ENCODE assay signal across 1 cellular context in the genomic region with DNA sequence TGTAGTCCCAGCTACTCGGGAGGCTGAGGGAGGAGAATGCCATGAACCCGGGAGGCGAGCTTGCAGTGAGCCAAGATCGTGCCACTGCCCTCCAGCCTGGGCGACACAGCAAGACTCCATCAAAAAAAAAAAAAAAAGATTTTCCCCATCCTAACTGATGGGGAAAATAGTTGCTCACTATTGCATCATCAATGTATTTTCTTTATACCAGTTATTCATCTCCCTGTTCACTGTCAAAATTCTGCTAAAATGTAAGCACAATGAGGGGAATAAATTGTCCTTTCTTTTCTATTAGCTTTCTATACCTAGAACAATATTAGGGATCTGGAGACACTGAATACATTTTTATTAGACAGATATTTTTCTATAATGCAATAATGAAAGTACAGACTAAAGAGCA.
TF ChIP-seq lines count a peak whose summit lies in the region.

No MANE protein-coding gene starts in this region.

TF ChIP-seq in IMR-90, 13 proteins besides CTCF, POLR2A, EP300 and RAD21 (continued from another document):
- TF ChIP-seq, protein P1, sequence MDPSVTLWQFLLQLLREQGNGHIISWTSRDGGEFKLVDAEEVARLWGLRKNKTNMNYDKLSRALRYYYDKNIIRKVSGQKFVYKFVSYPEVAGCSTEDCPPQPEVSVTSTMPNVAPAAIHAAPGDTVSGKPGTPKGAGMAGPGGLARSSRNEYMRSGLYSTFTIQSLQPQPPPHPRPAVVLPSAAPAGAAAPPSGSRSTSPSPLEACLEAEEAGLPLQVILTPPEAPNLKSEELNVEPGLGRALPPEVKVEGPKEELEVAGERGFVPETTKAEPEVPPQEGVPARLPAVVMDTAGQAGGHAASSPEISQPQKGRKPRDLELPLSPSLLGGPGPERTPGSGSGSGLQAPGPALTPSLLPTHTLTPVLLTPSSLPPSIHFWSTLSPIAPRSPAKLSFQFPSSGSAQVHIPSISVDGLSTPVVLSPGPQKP (IDR thresholded peaks at IDR 0.05; ENCODE audit: borderline replicate concordance, low read depth, low read length) = no peak
- TF ChIP-seq MXI1 (IDR thresholded peaks at IDR 0.05; ENCODE audit: borderline replicate concordance, low read depth, low read length) = no peak
- TF ChIP-seq CEBPB (IDR thresholded peaks at IDR 0.05; ENCODE audit: low read depth, low read length) = peak; percentile 64
